Comparison of ENCODE assay signal across 8 cellular contexts in genomic region chr12:64181504-64182291, GRCh38. TPM values are rescaled to one million over a fixed set of nuclear protein-coding genes. Genes with fewer than 3 reads are reported as not detected.
DNase-seq lines count a peak whose midpoint lies in the region; ATAC-seq and TF ChIP-seq lines count a peak whose summit lies in the region.

No MANE protein-coding gene starts in this region.

- H3K4me1 ChIP-seq in right lobe of liver (peaks cover 0 to 4% (median 0%) of the 10 kb centered on the region in 4 donors), upper lobe of left lung (peaks cover 6 to 21% (median 9%) of the 10 kb centered on the region in 4 donors)

- intact Hi-C loops in right lobe of liver (cut with DNase I) = loop anchor here in 1 of 2 donors (10.0 kb wide), 1 partner anchor 347 kb away; no protein-coding TSS in a partner anchor

- peak; percentile 64 to 81 for ATAC-seq in activated naive CD4-positive, alpha-beta T cell treated with anti-CD3 and anti-CD28 coated beads, Interleukin-2, amount 50 U/mL, for 72 hours
- ATAC-seq in right lobe of liver (peak; percentile 91 to 96 (median 93)), upper lobe of left lung (ENCODE audit: low FRiP score in 2 of 2) (peak; percentile 83 to 92), HG03460 (IDR thresholded peaks at IDR 0.05; ENCODE audit: unreplicated experiment) (no peak)

- no peak overlapping the region for H3K27ac Mint-ChIP-seq in activated naive CD4-positive, alpha-beta T cell treated with anti-CD3 and anti-CD28 coated beads, Interleukin-2, amount 50 U/mL, for 72 hours

- 26% methylated on average over 3 of the region's 3 CpGs for WGBS in right lobe of liver (ENCODE audit: insufficient coverage, low coverage, low lambda C conversion rate, missing lambda C conversion rate)
- 41 to 52% methylated on average over 3 of the region's 3 CpGs for WGBS in upper lobe of left lung, 2 donors

- DNase-seq in activated naive CD4-positive, alpha-beta T cell treated with anti-CD3 and anti-CD28 coated beads, Interleukin-2, amount 50 U/mL, for 72 hours (ENCODE audit: low spot score in 2 of 2) = no peak
- no peak for DNase-seq in activated naive CD4-positive, alpha-beta T cell treated with Interleukin-2 at 50 U/mL for 16 hours
- DNase-seq in NCI-H345 (lab: John Stamatoyannopoulos, UW) = peak; percentile 30
- DNase-seq in cerebellum (ENCODE audit: low spot score) = peak; percentile 20
- peak in 1 of 3 donors; percentile 61 for DNase-seq in right lobe of liver
- DNase-seq in upper lobe of left lung = peak in 1 of 2 donors; percentile 42
- no peak for DNase-seq in germinal center (ENCODE audit: low spot score)

- H3K4me3 ChIP-seq in right lobe of liver = no peak overlapping the region
- H3K4me3 ChIP-seq in upper lobe of left lung = no peak overlapping the region

- H3K27ac ChIP-seq in right lobe of liver (peak overlapping the region in 1 of 3 donors; percentile 34), upper lobe of left lung (no peak overlapping the region)

- peaks cover 0 to 9% of the 10 kb centered on the region in 2 donors for H3K36me3 Mint-ChIP-seq in activated naive CD4-positive, alpha-beta T cell treated with anti-CD3 and anti-CD28 coated beads, Interleukin-2, amount 50 U/mL, for 72 hours

- TF ChIP-seq POLR2A in right lobe of liver (IDR thresholded peaks at IDR 0.05) (no peak), upper lobe of left lung (IDR thresholded peaks at IDR 0.05) (no peak)

- peak; percentile 60 to 73 (median 69) for TF ChIP-seq CTCF in right lobe of liver (IDR thresholded peaks at IDR 0.05)
- peak in 5 of 6 experiments; percentile 30 to 55 (median 47) for TF ChIP-seq CTCF in upper lobe of left lung (IDR thresholded peaks at IDR 0.05)

- no peaks in the 10 kb centered on the region for H3K9me3 Mint-ChIP-seq in activated naive CD4-positive, alpha-beta T cell treated with anti-CD3 and anti-CD28 coated beads, Interleukin-2, amount 50 U/mL, for 72 hours

- H3K27me3 ChIP-seq in right lobe of liver (no peaks in the 10 kb centered on the region), upper lobe of left lung (no peaks in the 10 kb centered on the region)

- H3K36me3 ChIP-seq in right lobe of liver (no peaks in the 10 kb centered on the region), upper lobe of left lung (no peaks in the 10 kb centered on the region)

- H3K9me3 ChIP-seq in right lobe of liver (no peaks in the 10 kb centered on the region), upper lobe of left lung (no peaks in the 10 kb centered on the region)

- no peak for TF ChIP-seq EP300 in upper lobe of left lung (IDR thresholded peaks at IDR 0.05)

RNA-seq across cellular contexts. Expression of gene KICS2, which starts 40.4 kb away (rescaled TPM):
- total RNA-seq in activated naive CD4-positive, alpha-beta T cell treated with anti-CD3 and anti-CD28 coated beads, Interleukin-2, amount 50 U/mL, for 72 hours = 10 to 100 TPM; 12.9 to 13.5 TPM
- total RNA-seq in cerebellum (7.2 TPM), right lobe of liver (10 to 100 TPM in 2 of 6 experiments, 1 to 10 TPM in 4; 4.4 to 11.0 (median 7.6) TPM), upper lobe of left lung (10 to 100 TPM in 4 of 6 donors, 1 to 10 TPM in 2; 6.0 to 16.6 (median 11.6) TPM)

Comparison
In these comparisons a context has a peak if more than half of its experiments do, and no peak if none do; other contexts are left out.
1. DNase-seq: peak in NCI-H345 (single experiment) and cerebellum (single experiment); none in activated naive CD4-positive, alpha-beta T cell treated with anti-CD3 and anti-CD28 coated beads, Interleukin-2, amount 50 U/mL, for 72 hours (0 of 2), activated naive CD4-positive, alpha-beta T cell treated with Interleukin-2 at 50 U/mL for 16 hours (single experiment) and germinal center (single experiment).